In the genomic region with DNA sequence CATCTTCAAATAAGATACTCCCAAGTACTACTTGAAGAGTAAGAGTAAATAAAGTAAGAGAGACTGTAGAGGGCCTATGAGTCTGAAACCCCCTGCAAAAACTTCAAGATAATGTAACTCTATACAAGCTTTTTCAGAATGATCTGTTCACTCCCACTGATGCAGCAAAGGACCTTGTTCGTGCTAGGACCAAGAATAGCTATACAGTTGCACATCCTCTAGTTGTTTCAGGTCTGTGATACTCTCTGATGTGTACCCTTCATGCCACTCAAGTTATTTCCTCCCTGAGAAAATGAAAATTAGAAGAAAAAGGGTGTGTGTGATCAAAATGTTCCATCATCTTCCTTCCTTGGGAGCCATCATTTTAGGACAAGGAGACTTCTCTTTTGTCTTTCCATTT, we compare ENCODE assay signal across 17 cellular contexts.
DNase-seq lines count a peak whose midpoint lies in the region; ATAC-seq, FAIRE-seq and TF ChIP-seq lines count a peak whose summit lies in the region.
"Had no signal": no experiment of that assay in that cellular context is flagged by ENCODE, and none has a peak within 500 bp of the region (broad histone marks: within the 10 kb centered on the region; RNA-seq: fewer than 3 reads in every experiment).

No MANE protein-coding gene starts in this region.

- no peak overlapping the region for H3K9ac ChIP-seq in H1 (replicated peaks in 1 of 4; ENCODE audit: extremely low read depth in 1 of 4, low read depth in 3 of 4, low read length in 3 of 4)

- H3K9me3 Mint-ChIP-seq in activated T-helper 17 cell treated with anti-CD3 and anti-CD28 coated beads, Interleukin-2, amount 50 U/mL, for 72 hours: no peaks in the 10 kb centered on the region
- no peaks in the 10 kb centered on the region for H3K9me3 Mint-ChIP-seq in T-helper 2 cell treated with Interferon-gamma antibody and Interleukin-4, amounts not matched to agents 5 μg/mL and 100 μg/mL, for 36 hours
- H3K9me3 Mint-ChIP-seq: stimulated activated naive CD8-positive, alpha-beta T cell treated with anti-CD3 and anti-CD28 coated beads, Interleukin-15, amount 100 ng/mL, for 72 hours had no signal

- 86% methylated on average over 1 of the region's 1 CpG; no CpG with 5 or more reads in 1 of the 2 experiments for WGBS in H1 (ENCODE audit: extremely low coverage in 1 of 2, insufficient coverage in 1 of 2, insufficient read length in 1 of 2, insufficient replicate concordance in 2 of 2, low coverage in 1 of 2, low lambda C conversion rate in 2 of 2, missing lambda C conversion rate in 1 of 2), 2 experiments

- H3K27ac Mint-ChIP-seq in activated T-helper 17 cell treated with anti-CD3 and anti-CD28 coated beads, Interleukin-2, amount 50 U/mL, for 72 hours: no peak overlapping the region
- H3K27ac Mint-ChIP-seq in T-helper 2 cell treated with Interferon-gamma antibody and Interleukin-4, amounts not matched to agents 5 μg/mL and 100 μg/mL, for 36 hours: no peak overlapping the region
- H3K27ac Mint-ChIP-seq: activated CD8-positive, alpha-beta T cell treated with anti-CD3 and anti-CD28 coated beads, Interleukin-2, amount 10 ng/mL, durations not matched to agents 7 days and 5 days; stimulated activated naive CD8-positive, alpha-beta T cell treated with anti-CD3 and anti-CD28 coated beads, Interleukin-15, amount 100 ng/mL, for 72 hours had no signal

- ATAC-seq in GM19025 (IDR thresholded peaks at IDR 0.05; ENCODE audit: low read depth, unreplicated experiment) (peak; percentile 60), GM21723 (IDR thresholded peaks at IDR 0.05; ENCODE audit: unreplicated experiment) (peak; percentile 87), HG03097 (IDR thresholded peaks at IDR 0.05; ENCODE audit: low FRiP score, unreplicated experiment) (peak; percentile 85)
- ATAC-seq in activated T-helper 17 cell treated with anti-CD3 and anti-CD28 coated beads, Interleukin-2, amount 50 U/mL, for 72 hours (replicated peaks): no peak
- ATAC-seq: activated CD8-positive, alpha-beta T cell treated with anti-CD3 and anti-CD28 coated beads, Interleukin-2, amount 10 ng/mL, durations not matched to agents 7 days and 5 days; body of pancreas; K562; stimulated activated naive CD8-positive, alpha-beta T cell treated with anti-CD3 and anti-CD28 coated beads, Interleukin-15, amount 100 ng/mL, for 72 hours had no signal

- no peak overlapping the region for H3K14ac ChIP-seq in H1 (ENCODE audit: insufficient read length)

- H3K36me3 ChIP-seq in H1 (ENCODE audit: control insufficient read depth in 2 of 4, insufficient read depth in 4 of 4, low read length in 3 of 4): no peaks in the 10 kb centered on the region

- no peaks in the 10 kb centered on the region for H4K20me1 ChIP-seq in H1 (replicated peaks in 1 of 2; ENCODE audit: control insufficient read depth in 1 of 2, insufficient read depth in 2 of 2, low read length in 2 of 2)

- no peak for FAIRE-seq in H1 (lab: Jason Lieb, UNC)
- FAIRE-seq: K562 had no signal

- H3K27me3 Mint-ChIP-seq in activated T-helper 17 cell treated with anti-CD3 and anti-CD28 coated beads, Interleukin-2, amount 50 U/mL, for 72 hours: no peaks in the 10 kb centered on the region
- H3K27me3 Mint-ChIP-seq in T-helper 2 cell treated with Interferon-gamma antibody and Interleukin-4, amounts not matched to agents 5 μg/mL and 100 μg/mL, for 36 hours (ENCODE audit: low read depth): no peaks in the 10 kb centered on the region
- H3K27me3 Mint-ChIP-seq: stimulated activated naive CD8-positive, alpha-beta T cell treated with anti-CD3 and anti-CD28 coated beads, Interleukin-15, amount 100 ng/mL, for 72 hours had no signal

- H3K79me2 ChIP-seq in H1 (ENCODE audit: control insufficient read depth in 1 of 2, insufficient read depth in 2 of 2, low read length in 2 of 2): no peaks in the 10 kb centered on the region

- H3K23me2 ChIP-seq in H1 (ENCODE audit: low read depth, low read length): no peaks in the 10 kb centered on the region

- no peak overlapping the region for H4K8ac ChIP-seq in H1 (ENCODE audit: extremely low read depth, insufficient read depth, low read length)

- TF ChIP-seq RAD21 in H1 (IDR thresholded peaks at IDR 0.05 in 1 of 2, conservative IDR thresholded peaks at IDR 0.05 in 1 of 2; ENCODE audit: low read depth in 2 of 2, low read length in 2 of 2): no peak

- H4K91ac ChIP-seq in H1 (replicated peaks; ENCODE audit: insufficient read length, low read length): no peak overlapping the region

- CTCF ChIA-PET in H1 (lab: Charles Lee; ENCODE audit: partially characterized antibody): interaction anchor here (0.6 to 0.7 kb wide), 3 partner anchors 15 to 435 kb away, joined by 3 read pairs; no protein-coding TSS in a partner anchor

- H3K4ac ChIP-seq in H1 (replicated peaks; ENCODE audit: insufficient read length, low read depth, low read length): no peak overlapping the region

- H2BK12ac ChIP-seq in H1 (ENCODE audit: low read depth, low read length): no peak overlapping the region

- H3K4me1 ChIP-seq in H1 (replicated peaks in 1 of 4; ENCODE audit: control insufficient read depth in 3 of 4, insufficient read depth in 4 of 4, low read length in 3 of 4): no peaks in the 10 kb centered on the region
- H3K4me1 ChIP-seq: body of pancreas had no signal

- H3K56ac ChIP-seq in H1 (replicated peaks; ENCODE audit: insufficient read length, low read depth, low read length): no peak overlapping the region

- H4K5ac ChIP-seq in H1 (ENCODE audit: insufficient read length, low read depth, low read length): no peak overlapping the region

- no peak overlapping the region for H2AK5ac ChIP-seq in H1 (ENCODE audit: low read depth, low read length)

- no peak overlapping the region for H3K27ac ChIP-seq in H1 (ENCODE audit: low read depth, low read length)
- H3K27ac ChIP-seq: body of pancreas, C4-2B had no signal

- TF ChIP-seq EP300 in H1 (IDR thresholded peaks at IDR 0.05; ENCODE audit: borderline replicate concordance in 1 of 2, low read depth in 2 of 2, low read length in 2 of 2): no peak

- H3K23ac ChIP-seq in H1 (ENCODE audit: insufficient read length): no peak overlapping the region

- no peak for TF ChIP-seq POLR2A in H1 (IDR thresholded peaks at IDR 0.05; ENCODE audit: control extremely low read depth in 1 of 2, low read depth in 2 of 2, low read length in 2 of 2)

- no peaks in the 10 kb centered on the region for H3K27me3 ChIP-seq in H1 (replicated peaks in 1 of 4; ENCODE audit: control insufficient read depth in 3 of 4, extremely low read depth in 1 of 4, insufficient read depth in 3 of 4, low read length in 3 of 4)
- H3K27me3 ChIP-seq: body of pancreas had no signal

- H3K9me3 ChIP-seq in H1 (ENCODE audit: insufficient read depth in 2 of 2, low read depth in 1 of 2, low read length in 1 of 2): no peaks in the 10 kb centered on the region
- H3K9me3 ChIP-seq: body of pancreas had no signal

- no peak overlapping the region for H2BK15ac ChIP-seq in H1 (ENCODE audit: low read length)

- H2BK120ac ChIP-seq in H1 (replicated peaks; ENCODE audit: low read depth, low read length): no peak overlapping the region

- no peak overlapping the region for H2BK5ac ChIP-seq in H1 (ENCODE audit: low read depth, low read length)

- TF ChIP-seq CTCF in H1 (IDR thresholded peaks at IDR 0.05; ENCODE audit: control extremely low read depth in 1 of 3, insufficient read depth in 1 of 3, low read depth in 1 of 3, low read length in 3 of 3): no peak

- H2AFZ ChIP-seq in H1 (ENCODE audit: low read length): 0 out of 2 replicates have a peak overlapping the region, but pooled peaks have one; percentile 30

- H3K4me3 Mint-ChIP-seq in activated T-helper 17 cell treated with anti-CD3 and anti-CD28 coated beads, Interleukin-2, amount 50 U/mL, for 72 hours: no peak overlapping the region
- H3K4me3 Mint-ChIP-seq in T-helper 2 cell treated with Interferon-gamma antibody and Interleukin-4, amounts not matched to agents 5 μg/mL and 100 μg/mL, for 36 hours: no peak overlapping the region
- H3K4me3 Mint-ChIP-seq: activated CD8-positive, alpha-beta T cell treated with anti-CD3 and anti-CD28 coated beads, Interleukin-2, amount 10 ng/mL, durations not matched to agents 7 days and 5 days; stimulated activated naive CD8-positive, alpha-beta T cell treated with anti-CD3 and anti-CD28 coated beads, Interleukin-15, amount 100 ng/mL, for 72 hours had no signal

- no peak for DNase-seq in H1 (ENCODE audit: low read depth in 1 of 2, low spot score in 2 of 2)
- no peak for DNase-seq in stimulated activated CD8-positive, alpha-beta memory T cell treated with anti-CD3 and anti-CD28 coated beads, Interleukin-4, amount 100 ng/mL, for 48 hours
- no peak for DNase-seq in T-helper 2 cell treated with Interferon-gamma antibody and Interleukin-4, amounts not matched to agents 5 μg/mL and 100 μg/mL, for 36 hours (ENCODE audit: low spot score)
- DNase-seq: activated CD8-positive, alpha-beta T cell treated with anti-CD3 and anti-CD28 coated beads, Interleukin-2, amount 10 ng/mL, durations not matched to agents 7 days and 5 days; body of pancreas; effector CD4-positive, alpha-beta T cell; mesendoderm; NCI-H1694 treated with DMSO at 0.1 percent for 48 hours; occipital lobe; Right ventricle myocardium superior; stimulated activated naive CD8-positive, alpha-beta T cell treated with anti-CD3 and anti-CD28 coated beads, Interleukin-15, amount 100 ng/mL, for 72 hours had no signal

- H3K4me3 ChIP-seq in H1 (ENCODE audit: extremely low read depth in 1 of 4, insufficient read depth in 2 of 4, low read depth in 3 of 4, low read length in 4 of 4): no peak overlapping the region
- H3K4me3 ChIP-seq: body of pancreas, K562 had no signal

- no peaks in the 10 kb centered on the region for H3K36me3 Mint-ChIP-seq in activated T-helper 17 cell treated with anti-CD3 and anti-CD28 coated beads, Interleukin-2, amount 50 U/mL, for 72 hours (ENCODE audit: low read depth)
- H3K36me3 Mint-ChIP-seq in T-helper 2 cell treated with Interferon-gamma antibody and Interleukin-4, amounts not matched to agents 5 μg/mL and 100 μg/mL, for 36 hours (ENCODE audit: low read depth): no peaks in the 10 kb centered on the region

- POLR2A ChIA-PET in H1 (lab: Charles Lee; ENCODE audit: partially characterized antibody): no interaction called here

- no peak overlapping the region for H2BK20ac ChIP-seq in H1 (ENCODE audit: low read length)

- no peak overlapping the region for H3K4me2 ChIP-seq in H1 (ENCODE audit: insufficient read depth in 1 of 2, low read depth in 2 of 2, low read length in 2 of 2)

- no peak overlapping the region for H3K18ac ChIP-seq in H1 (ENCODE audit: extremely low read depth, low read length)

- no peaks in the 10 kb centered on the region for H3K79me1 ChIP-seq in H1 (ENCODE audit: low read depth, low read length)

- H3K4me1 Mint-ChIP-seq in activated T-helper 17 cell treated with anti-CD3 and anti-CD28 coated beads, Interleukin-2, amount 50 U/mL, for 72 hours: no peaks in the 10 kb centered on the region
- no peaks in the 10 kb centered on the region for H3K4me1 Mint-ChIP-seq in T-helper 2 cell treated with Interferon-gamma antibody and Interleukin-4, amounts not matched to agents 5 μg/mL and 100 μg/mL, for 36 hours (ENCODE audit: low read depth)
- H3K4me1 Mint-ChIP-seq: stimulated activated naive CD8-positive, alpha-beta T cell treated with anti-CD3 and anti-CD28 coated beads, Interleukin-15, amount 100 ng/mL, for 72 hours had no signal

TF ChIP-seq in H1, 55 proteins besides CTCF, POLR2A, EP300 and RAD21 (continues in another document):
- no peak for TF ChIP-seq PHF8 (conservative IDR thresholded peaks at IDR 0.05; ENCODE audit: low read depth, low read length)
- TF ChIP-seq TEAD4 (IDR thresholded peaks at IDR 0.05; ENCODE audit: low read depth, low read length): no peak
